27 cellular contexts compared by ENCODE assay signal in genomic region chr2:190987938-190988337, GRCh38. TPM values are rescaled to one million over a fixed set of nuclear protein-coding genes. Genes with fewer than 3 reads are reported as not detected.
DNase-seq lines count a peak whose midpoint lies in the region; ATAC-seq and TF ChIP-seq lines count a peak whose summit lies in the region.
"Had no signal": no experiment of that assay in that cellular context is flagged by ENCODE, and none has a peak within 500 bp of the region (broad histone marks: within the 10 kb centered on the region; RNA-seq: fewer than 3 reads in every experiment).

No MANE protein-coding gene starts in this region.

- no peaks in the 10 kb centered on the region for H3K9me3 Mint-ChIP-seq in activated CD4-positive, alpha-beta T cell treated with anti-CD3 and anti-CD28 coated beads, Interleukin-2, amount 10 ng/mL, durations not matched to agents 7 days and 5 days
- H3K9me3 Mint-ChIP-seq in CD4-positive, CD25-positive, alpha-beta regulatory T cell, result no peaks in the 10 kb centered on the region
- H3K9me3 Mint-ChIP-seq in activated naive CD8-positive, alpha-beta T cell treated with anti-CD3 and anti-CD28 coated beads, Interleukin-2, amount 10 ng/mL, durations not matched to agents 7 days and 5 days, result no peaks in the 10 kb centered on the region
- H3K9me3 Mint-ChIP-seq in type B pancreatic cell, result no peaks in the 10 kb centered on the region
- H3K9me3 Mint-ChIP-seq: H9; memory B cell; stimulated activated naive CD8-positive, alpha-beta T cell treated with anti-CD3 and anti-CD28 coated beads, Interleukin-15, amount 100 ng/mL, for 72 hours had no signal

- H3K4me1 Mint-ChIP-seq in activated CD4-positive, alpha-beta T cell treated with anti-CD3 and anti-CD28 coated beads, Interleukin-2, amount 10 ng/mL, durations not matched to agents 7 days and 5 days, result peaks cover 77% of the 10 kb centered on the region
- H3K4me1 Mint-ChIP-seq in CD4-positive, CD25-positive, alpha-beta regulatory T cell, result peaks cover 10 to 34% (median 27%) of the 10 kb centered on the region in 4 donors
- H3K4me1 Mint-ChIP-seq in activated naive CD8-positive, alpha-beta T cell treated with anti-CD3 and anti-CD28 coated beads, Interleukin-2, amount 10 ng/mL, durations not matched to agents 7 days and 5 days, result peaks cover 51% of the 10 kb centered on the region
- no peaks in the 10 kb centered on the region for H3K4me1 Mint-ChIP-seq in type B pancreatic cell (ENCODE audit: unreplicated experiment)
- H3K4me1 Mint-ChIP-seq: brain, H9, memory B cell had no signal

- H3K36me3 ChIP-seq in CD4-positive, CD25-positive, alpha-beta regulatory T cell (ENCODE audit: control insufficient read depth, insufficient read depth, low read length), result peaks cover 97% of the 10 kb centered on the region

- H3K36me3 Mint-ChIP-seq in activated CD4-positive, alpha-beta T cell treated with anti-CD3 and anti-CD28 coated beads, Interleukin-2, amount 10 ng/mL, durations not matched to agents 7 days and 5 days (ENCODE audit: low read depth), result peaks cover 88% of the 10 kb centered on the region
- H3K36me3 Mint-ChIP-seq in CD4-positive, CD25-positive, alpha-beta regulatory T cell, result peaks cover 72% of the 10 kb centered on the region
- H3K36me3 Mint-ChIP-seq in activated naive CD8-positive, alpha-beta T cell treated with anti-CD3 and anti-CD28 coated beads, Interleukin-2, amount 10 ng/mL, durations not matched to agents 7 days and 5 days, result peaks cover 65% of the 10 kb centered on the region
- peaks cover 46% of the 10 kb centered on the region for H3K36me3 Mint-ChIP-seq in type B pancreatic cell

- H3K9me3 ChIP-seq in CD4-positive, CD25-positive, alpha-beta regulatory T cell (ENCODE audit: control insufficient read depth in 2 of 2, low read length in 2 of 2), result no peaks in the 10 kb centered on the region
- H3K9me3 ChIP-seq: A549, adrenal gland, left lung, thoracic aorta had no signal

- H3K4me3 Mint-ChIP-seq in activated CD4-positive, alpha-beta T cell treated with anti-CD3 and anti-CD28 coated beads, Interleukin-2, amount 10 ng/mL, durations not matched to agents 7 days and 5 days, result no peak overlapping the region
- H3K4me3 Mint-ChIP-seq in CD4-positive, CD25-positive, alpha-beta regulatory T cell, result no peak overlapping the region
- H3K4me3 Mint-ChIP-seq in activated naive CD8-positive, alpha-beta T cell treated with anti-CD3 and anti-CD28 coated beads, Interleukin-2, amount 10 ng/mL, durations not matched to agents 7 days and 5 days, result no peak overlapping the region
- H3K4me3 Mint-ChIP-seq in type B pancreatic cell, result no peak overlapping the region
- H3K4me3 Mint-ChIP-seq: brain, H9, memory B cell had no signal

- no peak for TF ChIP-seq CTCF in type B pancreatic cell (conservative IDR thresholded peaks at IDR 0.05)

- POLR2A ChIA-PET in activated CD4-positive, alpha-beta T cell treated with anti-CD3 and anti-CD28 coated beads, Interleukin-2, amount 10 ng/mL, durations not matched to agents 7 days and 5 days (lab: Charles Lee), result interaction anchor here (0.7 to 1.3 kb wide), 2 partner anchors 26 to 39 kb away, joined by 3 read pairs; partner anchors contain the start of gene STAT1
- POLR2A ChIA-PET in activated naive CD8-positive, alpha-beta T cell treated with anti-CD3 and anti-CD28 coated beads, Interleukin-2, amount 10 ng/mL, durations not matched to agents 7 days and 5 days (lab: Charles Lee), result interaction anchor here (1.2 to 3.2 kb wide), 8 partner anchors 9 to 26 kb away, joined by 3 to 12 read pairs (median 6); partner anchors contain the start of gene STAT1

- CTCF ChIA-PET in activated CD4-positive, alpha-beta T cell treated with anti-CD3 and anti-CD28 coated beads, Interleukin-2, amount 10 ng/mL, durations not matched to agents 7 days and 5 days (lab: Charles Lee), result interaction anchor here (1.5 to 1.8 kb wide), 5 partner anchors 9 to 35 kb away, joined by 3 to 8 read pairs (median 4); no protein-coding TSS in a partner anchor

- DNase-seq in activated CD4-positive, alpha-beta T cell treated with anti-CD3 and anti-CD28 coated beads, Interleukin-2, amount 10 ng/mL, durations not matched to agents 7 days and 5 days, result no peak
- no peak for DNase-seq in activated CD4-positive, alpha-beta T cell treated with anti-CD3 and anti-CD28 coated beads for 48 hours
- no peak for DNase-seq in CD4-positive, CD25-positive, alpha-beta regulatory T cell
- DNase-seq in activated naive CD8-positive, alpha-beta T cell treated with anti-CD3 and anti-CD28 coated beads, Interleukin-2, amount 10 ng/mL, durations not matched to agents 7 days and 5 days, result no peak
- DNase-seq in dedifferentiated amniotic fluid mesenchymal stem cell (ENCODE audit: extremely low spot score) (no peak), type B pancreatic cell (ENCODE audit: extremely low spot score, unreplicated experiment) (no peak), KG1 (lab: John Stamatoyannopoulos, UW) (no peak)
- DNase-seq: adrenal gland; AML-193; cerebellar nuclear complex; DMS 273 treated with DMSO at 0.1 percent for 48 hours; EL; glutamatergic neuron; H9; KBM-7; left lung; NCI-H1092 treated with DMSO at 0.1 percent for 48 hours; NCI-H187; NCI-H82; small intestine; stimulated activated naive CD8-positive, alpha-beta T cell treated with anti-CD3 and anti-CD28 coated beads, Interleukin-15, amount 100 ng/mL, for 72 hours had no signal

- no peak for ATAC-seq in CD4-positive, CD25-positive, alpha-beta regulatory T cell (ENCODE audit: low read depth in 2 of 2)
- no peak for ATAC-seq in activated naive CD8-positive, alpha-beta T cell treated with anti-CD3 and anti-CD28 coated beads, Interleukin-2, amount 10 ng/mL, durations not matched to agents 7 days and 5 days (ENCODE audit: low read depth)
- ATAC-seq: A549; esophagus mucosa; left lung; stimulated activated naive CD8-positive, alpha-beta T cell treated with anti-CD3 and anti-CD28 coated beads, Interleukin-15, amount 100 ng/mL, for 72 hours had no signal

- no peaks in the 10 kb centered on the region for H3K4me1 ChIP-seq in CD4-positive, CD25-positive, alpha-beta regulatory T cell (ENCODE audit: control insufficient read depth, insufficient read depth, low read length, poor library complexity, severe bottlenecking)
- H3K4me1 ChIP-seq: A549, adrenal gland, left lung had no signal

- H3K27me3 Mint-ChIP-seq in activated CD4-positive, alpha-beta T cell treated with anti-CD3 and anti-CD28 coated beads, Interleukin-2, amount 10 ng/mL, durations not matched to agents 7 days and 5 days, result no peaks in the 10 kb centered on the region
- no peaks in the 10 kb centered on the region for H3K27me3 Mint-ChIP-seq in CD4-positive, CD25-positive, alpha-beta regulatory T cell
- H3K27me3 Mint-ChIP-seq in activated naive CD8-positive, alpha-beta T cell treated with anti-CD3 and anti-CD28 coated beads, Interleukin-2, amount 10 ng/mL, durations not matched to agents 7 days and 5 days, result no peaks in the 10 kb centered on the region
- no peaks in the 10 kb centered on the region for H3K27me3 Mint-ChIP-seq in type B pancreatic cell
- H3K27me3 Mint-ChIP-seq: brain; memory B cell; stimulated activated naive CD8-positive, alpha-beta T cell treated with anti-CD3 and anti-CD28 coated beads, Interleukin-15, amount 100 ng/mL, for 72 hours had no signal

- peak overlapping the region; percentile 81 for H3K27ac Mint-ChIP-seq in activated CD4-positive, alpha-beta T cell treated with anti-CD3 and anti-CD28 coated beads, Interleukin-2, amount 10 ng/mL, durations not matched to agents 7 days and 5 days
- H3K27ac Mint-ChIP-seq in CD4-positive, CD25-positive, alpha-beta regulatory T cell, result peak overlapping the region in 2 of 3 donors; percentile 58 to 89
- H3K27ac Mint-ChIP-seq in activated naive CD8-positive, alpha-beta T cell treated with anti-CD3 and anti-CD28 coated beads, Interleukin-2, amount 10 ng/mL, durations not matched to agents 7 days and 5 days, result peak overlapping the region; percentile 43
- H3K27ac Mint-ChIP-seq in type B pancreatic cell, result no peak overlapping the region
- H3K27ac Mint-ChIP-seq: brain, H9, memory B cell had no signal

- no peak overlapping the region for H3K27ac ChIP-seq in CD4-positive, CD25-positive, alpha-beta regulatory T cell (ENCODE audit: insufficient read depth, low read length, poor library complexity, severe bottlenecking)
- H3K27ac ChIP-seq: A549, adrenal gland, left lung, thoracic aorta had no signal

- H3K4me3 ChIP-seq in CD4-positive, CD25-positive, alpha-beta regulatory T cell (ENCODE audit: low read depth, low read length), result no peak overlapping the region
- H3K4me3 ChIP-seq: A549, adrenal gland, left lung, thoracic aorta had no signal

- TF ChIP-seq POLR2A in GM19193 (IDR thresholded peaks at IDR 0.05; ENCODE audit: extremely low read depth, insufficient read depth, insufficient read length), result peak; percentile 31

- H3K27me3 ChIP-seq in CD4-positive, CD25-positive, alpha-beta regulatory T cell (ENCODE audit: control insufficient read depth, insufficient read depth, low read length), result no peaks in the 10 kb centered on the region
- H3K27me3 ChIP-seq: adrenal gland, left lung had no signal

RNA-seq across cellular contexts. Expression of gene STAT1, which starts 26.0 kb away (rescaled TPM):
- 100 to 1,000 TPM; 876 to 958 TPM for total RNA-seq in activated CD4-positive, alpha-beta T cell treated with anti-CD3 and anti-CD28 coated beads, Interleukin-2, amount 10 ng/mL, durations not matched to agents 7 days and 5 days
- total RNA-seq in CD4-positive, CD25-positive, alpha-beta regulatory T cell, result 262 TPM
- 100 to 1,000 TPM; 198 to 331 (median 274) TPM for polyA plus RNA-seq in CD4-positive, CD25-positive, alpha-beta regulatory T cell
- total RNA-seq in activated naive CD8-positive, alpha-beta T cell treated with anti-CD3 and anti-CD28 coated beads, Interleukin-2, amount 10 ng/mL, durations not matched to agents 7 days and 5 days, result 100 to 1,000 TPM; 544 to 571 TPM
- total RNA-seq in type B pancreatic cell (ENCODE audit: low replicate concordance), result 52.8 and 85.6 TPM in 2 replicates
